ENCODE assay signal across 3 cellular contexts in genomic region chr22:40717657-40718056, GRCh38. TPM values are rescaled to one million over a fixed set of nuclear protein-coding genes. Genes with fewer than 3 reads are reported as not detected.
"Had no signal": no experiment of that assay in that cellular context is flagged by ENCODE, and none has a peak within 500 bp of the region (broad histone marks: within the 10 kb centered on the region; RNA-seq: fewer than 3 reads in every experiment).

No MANE protein-coding gene starts in this region.

RNA-seq across cellular contexts. Expression of gene MCHR1, which starts 38.4 kb away (rescaled TPM):
- total RNA-seq: LHCN-M2, MCF 10A, NCI-H460 had no signal
